ENCODE assay signal across 8 cellular contexts in genomic region chr1:23751050-23751814, GRCh38. TPM values are rescaled to one million over a fixed set of nuclear protein-coding genes. Genes with fewer than 3 reads are reported as not detected.
DNase-seq lines count a peak whose midpoint lies in the region; ATAC-seq and TF ChIP-seq lines count a peak whose summit lies in the region.

No MANE protein-coding gene starts in this region.

- no peak overlapping the region for H3K27ac ChIP-seq in trophoblast cell (ENCODE audit: low read depth, low read length)

- H3K4me3 ChIP-seq in fibroblast of mammary gland (ENCODE audit: control insufficient read depth, low read depth, low read length), result no peak overlapping the region
- no peak overlapping the region for H3K4me3 ChIP-seq in trophoblast cell (ENCODE audit: low read depth, low read length)

- DNase-seq in AG08396 (ENCODE audit: low spot score), result peak; percentile 74
- peak; percentile 80 for DNase-seq in GM10248 (ENCODE audit: extremely low spot score)
- DNase-seq in NCI-H2107 treated with DMSO at 0.1 percent for 48 hours (lab: John Stamatoyannopoulos, UW; ENCODE audit: unreplicated experiment), result peak; percentile 54
- DNase-seq in activated CD4-positive, alpha-beta memory T cell treated with anti-CD3 and anti-CD28 coated beads, Interleukin-2, amount 10 ng/mL, durations not matched to agents 7 days and 5 days, result peak; percentile 45
- DNase-seq in fibroblast of mammary gland (ENCODE audit: low read depth), result peak; percentile 83
- DNase-seq in trophoblast cell, result peak; percentile 19 to 58

- no peaks in the 10 kb centered on the region for H3K27me3 Mint-ChIP-seq in activated CD4-positive, alpha-beta memory T cell treated with anti-CD3 and anti-CD28 coated beads, Interleukin-2, amount 10 ng/mL, durations not matched to agents 7 days and 5 days

- TF ChIP-seq CTCF in GM10248 (IDR thresholded peaks at IDR 0.05; ENCODE audit: control extremely low read depth, extremely low read depth, low read depth, missing control alignments) (peak; percentile 78), fibroblast of mammary gland (conservative IDR thresholded peaks at IDR 0.05; ENCODE audit: control insufficient read depth, insufficient read depth, low read depth, low read length) (peak; percentile 81)

- H3K27ac Mint-ChIP-seq in activated CD4-positive, alpha-beta memory T cell treated with anti-CD3 and anti-CD28 coated beads, Interleukin-2, amount 10 ng/mL, durations not matched to agents 7 days and 5 days, result no peak overlapping the region

- H3K36me3 ChIP-seq in trophoblast cell (ENCODE audit: control insufficient read depth in 1 of 2, insufficient read depth in 2 of 2, low read length in 2 of 2), result peaks cover 37 to 50% of the 10 kb centered on the region in 2 experiments

- no peaks in the 10 kb centered on the region for H3K79me1 ChIP-seq in trophoblast cell (ENCODE audit: low read length)

- H3K36me3 Mint-ChIP-seq in activated CD4-positive, alpha-beta memory T cell treated with anti-CD3 and anti-CD28 coated beads, Interleukin-2, amount 10 ng/mL, durations not matched to agents 7 days and 5 days (ENCODE audit: low read depth), result peaks cover 64% of the 10 kb centered on the region

- no peaks in the 10 kb centered on the region for H3K4me1 ChIP-seq in trophoblast cell (ENCODE audit: control insufficient read depth in 1 of 2, insufficient read depth in 2 of 2, low read length in 2 of 2)

- H3K4ac ChIP-seq in trophoblast cell (ENCODE audit: low read depth, low read length), result no peak overlapping the region

- H3K18ac ChIP-seq in trophoblast cell (ENCODE audit: low read length), result no peak overlapping the region

- H3K4me3 Mint-ChIP-seq in activated CD4-positive, alpha-beta memory T cell treated with anti-CD3 and anti-CD28 coated beads, Interleukin-2, amount 10 ng/mL, durations not matched to agents 7 days and 5 days, result no peak overlapping the region

- no peak overlapping the region for H2BK120ac ChIP-seq in trophoblast cell (ENCODE audit: insufficient read depth, low read length, poor library complexity)

- H3K14ac ChIP-seq in trophoblast cell (ENCODE audit: low read length), result no peak overlapping the region

- H2BK5ac ChIP-seq in trophoblast cell (ENCODE audit: low read depth, low read length, poor library complexity), result no peak overlapping the region

- no peak overlapping the region for H2AK5ac ChIP-seq in trophoblast cell (ENCODE audit: low read length)

- H4K91ac ChIP-seq in trophoblast cell (ENCODE audit: low read depth, low read length), result no peak overlapping the region

- no peak overlapping the region for H4K12ac ChIP-seq in trophoblast cell (ENCODE audit: low read depth, low read length)

- POLR2A ChIA-PET in GM10248 (lab: Yijun Ruan, JAX), result no interaction called here
- POLR2A ChIA-PET in activated CD4-positive, alpha-beta memory T cell treated with anti-CD3 and anti-CD28 coated beads, Interleukin-2, amount 10 ng/mL, durations not matched to agents 7 days and 5 days (lab: Charles Lee), result no interaction called here

- no peak overlapping the region for H3K4me2 ChIP-seq in trophoblast cell (ENCODE audit: low read length)

- no peak for ATAC-seq in HG03520 (IDR thresholded peaks at IDR 0.05; ENCODE audit: unreplicated experiment)
- ATAC-seq in HG03354 (IDR thresholded peaks at IDR 0.05; ENCODE audit: poor library complexity, severe bottlenecking, unreplicated experiment), result no peak

- H3K9me3 Mint-ChIP-seq in activated CD4-positive, alpha-beta memory T cell treated with anti-CD3 and anti-CD28 coated beads, Interleukin-2, amount 10 ng/mL, durations not matched to agents 7 days and 5 days, result no peaks in the 10 kb centered on the region

- no peaks in the 10 kb centered on the region for H3K9me3 ChIP-seq in trophoblast cell (ENCODE audit: insufficient read depth, low read depth, low read length)

- H3K79me2 ChIP-seq in trophoblast cell (ENCODE audit: control insufficient read depth, insufficient read depth, low read length, poor library complexity), result no peaks in the 10 kb centered on the region

- H2BK12ac ChIP-seq in trophoblast cell (ENCODE audit: low read length), result no peak overlapping the region

- H3K9ac ChIP-seq in trophoblast cell (ENCODE audit: low read length), result no peak overlapping the region

- H2AFZ ChIP-seq in trophoblast cell (ENCODE audit: insufficient read depth, low read length, poor library complexity), result no peak overlapping the region

- H3K27me3 ChIP-seq in trophoblast cell (ENCODE audit: insufficient read depth, low read length), result no peaks in the 10 kb centered on the region

- WGBS in trophoblast cell (ENCODE audit: extremely low coverage, insufficient coverage, insufficient read length), result no CpG with 5 or more reads among the region's 11 CpGs

- peaks cover 28% of the 10 kb centered on the region for H3K4me1 Mint-ChIP-seq in activated CD4-positive, alpha-beta memory T cell treated with anti-CD3 and anti-CD28 coated beads, Interleukin-2, amount 10 ng/mL, durations not matched to agents 7 days and 5 days

- CTCF ChIA-PET in GM10248 (lab: Yijun Ruan, JAX), result interaction anchor here (0.9 to 2.5 kb wide), 13 partner anchors 8 to 114 kb away, joined by 3 to 8 read pairs (median 5); partner anchors contain the start of genes ELOA and RPL11
- CTCF ChIA-PET in activated CD4-positive, alpha-beta memory T cell treated with anti-CD3 and anti-CD28 coated beads, Interleukin-2, amount 10 ng/mL, durations not matched to agents 7 days and 5 days (lab: Charles Lee), result interaction anchor here (0.6 to 4.2 kb wide), 3 partner anchors 20 to 92 kb away, joined by 5 to 21 read pairs (median 5); partner anchors contain the start of gene RPL11

- H4K8ac ChIP-seq in trophoblast cell (ENCODE audit: low read depth, low read length), result no peak overlapping the region

- no peak overlapping the region for H3K23ac ChIP-seq in trophoblast cell (ENCODE audit: low read length)

RNA-seq across cellular contexts. Expression of gene ELOA, which starts 8.0 kb away (rescaled TPM):
- 10 to 100 TPM; 34.1 to 35.2 TPM for total RNA-seq in activated CD4-positive, alpha-beta memory T cell treated with anti-CD3 and anti-CD28 coated beads, Interleukin-2, amount 10 ng/mL, durations not matched to agents 7 days and 5 days
- 28.1 and 28.4 TPM in 2 replicates for polyA plus RNA-seq in trophoblast cell (2013)

RNA-seq across cellular contexts. Expression of gene PITHD1, which starts 27.0 kb away (rescaled TPM):
- 10 to 100 TPM; 50.0 to 51.6 TPM for total RNA-seq in activated CD4-positive, alpha-beta memory T cell treated with anti-CD3 and anti-CD28 coated beads, Interleukin-2, amount 10 ng/mL, durations not matched to agents 7 days and 5 days
- 21.1 TPM in 2 replicates for polyA plus RNA-seq in trophoblast cell (2013)

RNA-seq across cellular contexts. Expression of gene LYPLA2, which starts 39.7 kb away (rescaled TPM):
- total RNA-seq in activated CD4-positive, alpha-beta memory T cell treated with anti-CD3 and anti-CD28 coated beads, Interleukin-2, amount 10 ng/mL, durations not matched to agents 7 days and 5 days, result 10 to 100 TPM; 76.1 to 80.8 TPM
- polyA plus RNA-seq in trophoblast cell (2013), result 97.8 and 104 TPM in 2 replicates

RNA-seq across cellular contexts. Expression of gene GALE, which starts 49.3 kb away (rescaled TPM):
- 10 to 100 TPM; 33.5 to 37.6 TPM for total RNA-seq in activated CD4-positive, alpha-beta memory T cell treated with anti-CD3 and anti-CD28 coated beads, Interleukin-2, amount 10 ng/mL, durations not matched to agents 7 days and 5 days
- polyA plus RNA-seq in trophoblast cell (2013), result 48.7 and 50.7 TPM in 2 replicates

RNA-seq across cellular contexts. Expression of gene RPL11, which starts 59.6 kb away (rescaled TPM):
- 1,000 to 10,000 TPM; 1,074 to 1,084 TPM for total RNA-seq in activated CD4-positive, alpha-beta memory T cell treated with anti-CD3 and anti-CD28 coated beads, Interleukin-2, amount 10 ng/mL, durations not matched to agents 7 days and 5 days
- 1,687 and 1,801 TPM in 2 replicates for polyA plus RNA-seq in trophoblast cell (2013)
